20 cellular contexts compared by ENCODE assay signal in the genomic region with DNA sequence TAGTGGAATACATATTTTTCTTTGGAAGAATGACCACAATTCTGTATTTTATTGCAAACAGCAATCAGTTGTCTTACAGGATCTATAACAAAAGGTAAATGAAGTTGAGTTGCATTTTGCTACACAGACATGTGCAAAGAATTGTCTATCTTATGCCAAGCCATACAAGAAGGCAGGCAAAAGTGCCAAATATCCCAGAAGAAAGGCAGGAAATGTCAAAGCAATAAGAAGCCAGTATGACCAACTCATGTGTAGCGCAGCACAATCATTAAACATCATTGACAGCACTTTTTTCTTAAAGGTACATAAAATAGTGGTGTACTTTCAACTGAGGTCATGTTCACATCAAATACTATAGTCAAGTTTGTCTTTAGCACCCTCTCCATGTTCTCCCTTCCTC. TPM values are rescaled to one million over a fixed set of nuclear protein-coding genes. Genes with fewer than 3 reads are reported as not detected.
DNase-seq lines count a peak whose midpoint lies in the region; ATAC-seq and TF ChIP-seq lines count a peak whose summit lies in the region.
"Had no signal": no experiment of that assay in that cellular context is flagged by ENCODE, and none has a peak within 500 bp of the region (broad histone marks: within the 10 kb centered on the region; RNA-seq: fewer than 3 reads in every experiment).

No MANE protein-coding gene starts in this region.

- peaks cover 6% of the 10 kb centered on the region; the same call in 1 of the 2 replicates for H4K20me1 ChIP-seq in PC-9 (ENCODE audit: insufficient read depth)

- H3K4me1 ChIP-seq in PC-9 (replicated peaks; ENCODE audit: insufficient read depth) (peaks cover 30% of the 10 kb centered on the region), upper lobe of right lung (peaks cover 9% of the 10 kb centered on the region)
- H3K4me1 ChIP-seq: BE2C had no signal

- DNase-seq in PC-9 (no peak), dermis blood vessel endothelial cell (peak; percentile 32), pulmonary artery endothelial cell (ENCODE audit: low read depth, low spot score) (peak; percentile 22), upper lobe of right lung (no peak), HuH-7 (ENCODE audit: low spot score) (no peak)
- no peak for DNase-seq in stimulated activated naive CD4-positive, alpha-beta T cell treated with Interleukin-2 at 50 U/mL for 16 hours (lab: John Stamatoyannopoulos, UW)
- DNase-seq: ACHN; BE2C; C1 segment of cervical spinal cord; CD4-positive, CD25-positive, alpha-beta regulatory T cell; CD8-positive, alpha-beta memory T cell; COR-L47; GDM1; GOT3; H7; HFFc6; IMR-90 had no signal

- H3K4me3 ChIP-seq in PC-9 (no peak overlapping the region), upper lobe of right lung (no peak overlapping the region)

- H3K36me3 ChIP-seq in PC-9 (ENCODE audit: low read depth): no peaks in the 10 kb centered on the region; the same call in 1 of the 2 replicates
- no peaks in the 10 kb centered on the region for H3K36me3 ChIP-seq in upper lobe of right lung
- H3K36me3 ChIP-seq: BE2C had no signal

- H3F3A ChIP-seq in PC-9 (ENCODE audit: insufficient read depth, low read depth): peaks cover 23% of the 10 kb centered on the region; the same call in 1 of the 2 replicates

- no peak overlapping the region for H2AFZ ChIP-seq in PC-9

- peak overlapping the region; percentile 73; the same call in 1 of the 2 replicates for H3K4me2 ChIP-seq in PC-9

- no peak for ATAC-seq in upper lobe of right lung
- ATAC-seq: HCT116 had no signal

- no peak for TF ChIP-seq CTCF in PC-9 (conservative IDR thresholded peaks at IDR 0.05)
- no peak for TF ChIP-seq CTCF in VCaP (conservative IDR thresholded peaks at IDR 0.05)
- TF ChIP-seq CTCF in upper lobe of right lung (IDR thresholded peaks at IDR 0.05): no peak

- intact Hi-C loops in PC-9 (cut with micrococcal nuclease; ENCODE audit: unreplicated experiment): loop anchor here (2.0 kb wide), 1 partner anchor 23 kb away; no protein-coding TSS in a partner anchor
- intact Hi-C loops in upper lobe of right lung (cut with DNase I): no loop called here

- POLR2A ChIA-PET in PC-9 (lab: Charles Lee; ENCODE audit: unreplicated experiment): no interaction called here

- CTCF ChIA-PET in PC-9 (lab: Charles Lee): no interaction called here

- H3K27ac ChIP-seq in PC-9 (no peak overlapping the region), VCaP (peak overlapping the region; percentile 97), upper lobe of right lung (no peak overlapping the region)
- H3K27ac ChIP-seq: HL-60 had no signal

- H3K79me2 ChIP-seq in PC-9 (ENCODE audit: low read depth): no peaks in the 10 kb centered on the region; the same call in 1 of the 2 replicates

- H3K27me3 ChIP-seq in PC-9 (ENCODE audit: insufficient read depth, low read depth): no peaks in the 10 kb centered on the region
- H3K27me3 ChIP-seq in upper lobe of right lung: no peaks in the 10 kb centered on the region
- H3K27me3 ChIP-seq: BE2C had no signal

- no peaks in the 10 kb centered on the region; the same call in 1 of the 2 replicates for H3K9me3 ChIP-seq in PC-9 (ENCODE audit: insufficient read depth, low read depth)
- H3K9me3 ChIP-seq in upper lobe of right lung: no peaks in the 10 kb centered on the region
- H3K9me3 ChIP-seq: BE2C had no signal

- no TSS peak for BruUV-seq in PC-9 (replicated peaks; lab: Mats Ljungman, UMichigan)

- no peaks in the 10 kb centered on the region; the same call in 1 of the 2 replicates for H3K9me2 ChIP-seq in PC-9 (ENCODE audit: insufficient read depth)

RNA-seq across cellular contexts. Expression of a gene that starts 42.7 kb away (rescaled TPM):
- total RNA-seq in PC-9 (2021) (29.3 and 31.5 TPM in 2 replicates), dermis blood vessel endothelial cell (9.6 and 43.1 TPM in 2 replicates), pulmonary artery endothelial cell (12.3 and 14.9 TPM in 2 replicates), upper lobe of right lung (33.3 TPM)

Comparison
In these comparisons a context has a peak if more than half of its experiments do, and no peak if none do; other contexts are left out.
1. DNase-seq: peak in dermis blood vessel endothelial cell (single experiment) and pulmonary artery endothelial cell (single experiment); none in PC-9 (0 of 2), stimulated activated naive CD4-positive, alpha-beta T cell treated with Interleukin-2 at 50 U/mL for 16 hours (single experiment), upper lobe of right lung (single experiment) and HuH-7 (single experiment).